Comparison of ENCODE assay signal across 8 cellular contexts in genomic region chr4:24476209-24476781, GRCh38.
DNase-seq lines count a peak whose midpoint lies in the region; ATAC-seq, FAIRE-seq and TF ChIP-seq lines count a peak whose summit lies in the region.

No MANE protein-coding gene starts in this region.

- H3K27me3 ChIP-seq in GM06990 (replicated peaks; ENCODE audit: control insufficient read depth, insufficient read depth, low read length) (peaks cover 3% of the 10 kb centered on the region), bronchial epithelial cell (ENCODE audit: control insufficient read depth, insufficient read depth, low read length) (peaks cover 3% of the 10 kb centered on the region), pancreas (peaks cover 0 to 4% (median 0%) of the 10 kb centered on the region in 4 donors)

- peaks cover 0 to 6% (median 5%) of the 10 kb centered on the region in 3 donors for H3K4me1 ChIP-seq in pancreas

- H3K4me3 Mint-ChIP-seq in activated CD4-positive, alpha-beta memory T cell treated with anti-CD3 and anti-CD28 coated beads, Interleukin-2, amount 10 ng/mL, durations not matched to agents 7 days and 5 days, result no peak overlapping the region

- FAIRE-seq in bronchial epithelial cell (lab: Jason Lieb, UNC), result no peak
- FAIRE-seq in pancreas (lab: Jason Lieb, UNC), result no peak

- no peak overlapping the region for H3K27ac ChIP-seq in pancreas

- peaks cover 2% of the 10 kb centered on the region for H3K36me3 Mint-ChIP-seq in activated CD4-positive, alpha-beta memory T cell treated with anti-CD3 and anti-CD28 coated beads, Interleukin-2, amount 10 ng/mL, durations not matched to agents 7 days and 5 days (ENCODE audit: low read depth)

- no peak for DNase-seq in GM06990 (ENCODE audit: extremely low read depth, insufficient read length)
- DNase-seq in HPDE6-E6E7 (ENCODE audit: extremely low spot score), result peak; percentile 20
- peak; percentile 25 for DNase-seq in bronchial epithelial cell (ENCODE audit: low read depth)
- no peak for DNase-seq in pancreas
- DNase-seq in activated CD4-positive, alpha-beta memory T cell treated with anti-CD3 and anti-CD28 coated beads, Interleukin-2, amount 10 ng/mL, durations not matched to agents 7 days and 5 days, result no peak
- DNase-seq in amniotic stem cell (lab: John Stamatoyannopoulos, UW), result no peak
- no peak for DNase-seq in DMS79 treated with DMSO at 0.1 percent for 48 hours (lab: John Stamatoyannopoulos, UW)
- DNase-seq in posterior vena cava (ENCODE audit: low spot score), result no peak

- CTCF ChIA-PET in activated CD4-positive, alpha-beta memory T cell treated with anti-CD3 and anti-CD28 coated beads, Interleukin-2, amount 10 ng/mL, durations not matched to agents 7 days and 5 days (lab: Charles Lee), result interaction anchor here (1.0 to 1.9 kb wide), 5 partner anchors 10 to 92 kb away, joined by 3 to 9 read pairs (median 4); no protein-coding TSS in a partner anchor

- H3K27ac Mint-ChIP-seq in activated CD4-positive, alpha-beta memory T cell treated with anti-CD3 and anti-CD28 coated beads, Interleukin-2, amount 10 ng/mL, durations not matched to agents 7 days and 5 days, result no peak overlapping the region

- H3K4me3 ChIP-seq in GM06990 (replicated peaks; ENCODE audit: low read depth, low read length), result no peak overlapping the region
- H3K4me3 ChIP-seq in bronchial epithelial cell (ENCODE audit: low read depth, low read length), result no peak overlapping the region
- H3K4me3 ChIP-seq in pancreas, result no peak overlapping the region

- no peak for ATAC-seq in pancreas

- POLR2A ChIA-PET in activated CD4-positive, alpha-beta memory T cell treated with anti-CD3 and anti-CD28 coated beads, Interleukin-2, amount 10 ng/mL, durations not matched to agents 7 days and 5 days (lab: Charles Lee), result interaction anchor here (0.9 to 1.7 kb wide), 2 partner anchors 20 to 108 kb away, joined by 3 to 4 read pairs; partner anchors contain the start of gene DHX15

- WGBS in pancreas, 2 donors, result 55 to 64% methylated on average over 5 of the region's 5 CpGs

- TF ChIP-seq CTCF in GM06990 (IDR thresholded peaks at IDR 0.05; ENCODE audit: insufficient read depth, low read length, poor library complexity, severe bottlenecking), result peak; percentile 47
- peak; percentile 37 for TF ChIP-seq CTCF in bronchial epithelial cell (IDR thresholded peaks at IDR 0.05; ENCODE audit: insufficient read depth, low read length, severe bottlenecking)
- TF ChIP-seq CTCF in pancreas (IDR thresholded peaks at IDR 0.05), result peak in 3 of 4 donors; percentile 18 to 59 (median 30)

- peaks cover 53% of the 10 kb centered on the region for H3K27me3 Mint-ChIP-seq in activated CD4-positive, alpha-beta memory T cell treated with anti-CD3 and anti-CD28 coated beads, Interleukin-2, amount 10 ng/mL, durations not matched to agents 7 days and 5 days

- H3K36me3 ChIP-seq in GM06990 (ENCODE audit: control insufficient read depth, insufficient read depth, low read length) (no peaks in the 10 kb centered on the region), bronchial epithelial cell (ENCODE audit: control insufficient read depth, insufficient read depth, low read length) (no peaks in the 10 kb centered on the region), pancreas (no peaks in the 10 kb centered on the region)

- no peaks in the 10 kb centered on the region for H3K9me3 ChIP-seq in pancreas

- intact Hi-C loops in pancreas (cut with DNase I), result no loop called here
- intact Hi-C loops in posterior vena cava (cut with DNase I), result no loop called here

- H3K9me3 Mint-ChIP-seq in activated CD4-positive, alpha-beta memory T cell treated with anti-CD3 and anti-CD28 coated beads, Interleukin-2, amount 10 ng/mL, durations not matched to agents 7 days and 5 days, result no peaks in the 10 kb centered on the region

- H3K4me1 Mint-ChIP-seq in activated CD4-positive, alpha-beta memory T cell treated with anti-CD3 and anti-CD28 coated beads, Interleukin-2, amount 10 ng/mL, durations not matched to agents 7 days and 5 days, result peaks cover 17% of the 10 kb centered on the region

Comparison
In these comparisons a context has a peak if more than half of its experiments do, and no peak if none do; other contexts are left out.
1. DNase-seq: peak in HPDE6-E6E7 (single experiment) and bronchial epithelial cell (single experiment); none in GM06990 (single experiment), pancreas (0 of 6), activated CD4-positive, alpha-beta memory T cell treated with anti-CD3 and anti-CD28 coated beads, Interleukin-2, amount 10 ng/mL, durations not matched to agents 7 days and 5 days (single experiment), amniotic stem cell (single experiment), DMS79 treated with DMSO at 0.1 percent for 48 hours (single experiment) and posterior vena cava (single experiment).
2. Peak in every context shown above with its lines, with median percentiles within 50 percentile points of each other: CTCF ChIP-seq.